ENCODE assay signal across 22 cellular contexts in the genomic region with DNA sequence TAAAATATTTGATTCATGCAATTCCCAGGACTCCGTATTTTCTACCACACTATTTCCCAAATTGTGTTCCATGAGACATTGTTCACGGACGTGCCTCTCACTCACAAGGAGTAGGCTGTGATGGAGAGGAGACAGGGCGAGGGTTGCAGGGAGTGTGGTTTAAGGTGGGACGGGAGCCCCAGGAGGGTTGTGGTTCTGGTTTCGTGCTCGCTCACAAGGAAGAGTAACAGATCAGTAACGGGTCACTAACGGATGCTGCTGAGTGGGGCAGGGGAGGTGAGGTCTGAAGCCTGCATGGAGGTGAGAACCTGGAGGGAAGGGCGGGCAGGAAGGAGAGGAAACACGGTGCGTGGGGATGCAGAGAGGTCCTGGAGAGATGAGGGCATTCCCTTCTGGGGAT. TPM values are rescaled to one million over a fixed set of nuclear protein-coding genes. Genes with fewer than 3 reads are reported as not detected.
DNase-seq lines count a peak whose midpoint lies in the region; ATAC-seq, FAIRE-seq and TF ChIP-seq lines count a peak whose summit lies in the region.
"Had no signal": no experiment of that assay in that cellular context is flagged by ENCODE, and none has a peak within 500 bp of the region (broad histone marks: within the 10 kb centered on the region; RNA-seq: fewer than 3 reads in every experiment).

No MANE protein-coding gene starts in this region.

- no peak overlapping the region for H3K27ac Mint-ChIP-seq in endothelial cell (ENCODE audit: unreplicated experiment)
- H3K27ac Mint-ChIP-seq: activated CD4-positive, alpha-beta memory T cell treated with anti-CD3 and anti-CD28 coated beads for 36 hours; mesothelial cell of epicardium had no signal

- H3K27me3 Mint-ChIP-seq in endothelial cell (ENCODE audit: unreplicated experiment), result peaks cover 14% of the 10 kb centered on the region
- H3K27me3 Mint-ChIP-seq: activated CD4-positive, alpha-beta memory T cell treated with anti-CD3 and anti-CD28 coated beads for 36 hours; stimulated activated naive CD8-positive, alpha-beta T cell treated with anti-CD3 and anti-CD28 coated beads, Interleukin-15, Interleukin-2, amounts not matched to agents 100 ng/mL and 50 ng/mL, for 24 hours had no signal

- ATAC-seq in HG03432 (IDR thresholded peaks at IDR 0.05; ENCODE audit: unreplicated experiment) (peak; percentile 65), HG03571 (IDR thresholded peaks at IDR 0.05; ENCODE audit: unreplicated experiment) (no peak)
- ATAC-seq: heart left ventricle had no signal

- no peak overlapping the region for H4K8ac ChIP-seq in mesendoderm (ENCODE audit: low read depth, low read length)

- H2AK5ac ChIP-seq in mesendoderm (ENCODE audit: low read length), result no peak overlapping the region

- no peak overlapping the region for H3K27ac ChIP-seq in mesendoderm (ENCODE audit: low read depth, low read length)
- H3K27ac ChIP-seq: esophagus squamous epithelium, heart left ventricle had no signal

- H4K5ac ChIP-seq in mesendoderm (ENCODE audit: low read length), result no peak overlapping the region

- H2BK5ac ChIP-seq in mesendoderm (ENCODE audit: low read length), result no peak overlapping the region

- WGBS in mesendoderm (ENCODE audit: extremely low coverage, insufficient coverage, low lambda C conversion rate), result no CpG with 5 or more reads among the region's 12 CpGs

- no peaks in the 10 kb centered on the region for H3K27me3 ChIP-seq in mesendoderm (ENCODE audit: insufficient read depth, low read length, poor library complexity)
- H3K27me3 ChIP-seq: esophagus squamous epithelium, heart left ventricle had no signal

- POLR2A ChIA-PET in GM10248 (lab: Yijun Ruan, JAX), result no interaction called here

- no peaks in the 10 kb centered on the region for H3K79me1 ChIP-seq in mesendoderm (ENCODE audit: low read length)

- no peaks in the 10 kb centered on the region for H3K4me1 ChIP-seq in mesendoderm (ENCODE audit: control insufficient read depth, low read depth, low read length)
- H3K4me1 ChIP-seq: esophagus squamous epithelium had no signal

- H2BK120ac ChIP-seq in mesendoderm (ENCODE audit: low read depth, low read length), result no peak overlapping the region

- H3K18ac ChIP-seq in mesendoderm (ENCODE audit: low read length), result no peak overlapping the region

- H3K4me3 ChIP-seq in mesendoderm (ENCODE audit: low read length), result no peak overlapping the region
- H3K4me3 ChIP-seq: esophagus squamous epithelium, heart left ventricle had no signal

- H3K36me3 ChIP-seq in mesendoderm (ENCODE audit: control insufficient read depth, insufficient read depth, low read length), result no peaks in the 10 kb centered on the region

- no peak overlapping the region for H3K56ac ChIP-seq in mesendoderm (ENCODE audit: low read length)

- no peak overlapping the region for H3K4me2 ChIP-seq in mesendoderm (ENCODE audit: low read length)

- peak overlapping the region; percentile 80 for H3K4me3 Mint-ChIP-seq in endothelial cell (ENCODE audit: unreplicated experiment)
- H3K4me3 Mint-ChIP-seq: activated CD4-positive, alpha-beta memory T cell treated with anti-CD3 and anti-CD28 coated beads for 36 hours; mesothelial cell of epicardium; stimulated activated naive CD8-positive, alpha-beta T cell treated with anti-CD3 and anti-CD28 coated beads, Interleukin-15, Interleukin-2, amounts not matched to agents 100 ng/mL and 50 ng/mL, for 24 hours had no signal

- H3K23ac ChIP-seq in mesendoderm (ENCODE audit: low read length), result no peak overlapping the region

- peaks cover 57% of the 10 kb centered on the region for H3K36me3 Mint-ChIP-seq in endothelial cell (ENCODE audit: low read depth, unreplicated experiment)
- H3K36me3 Mint-ChIP-seq: mesothelial cell of epicardium had no signal

- peaks cover 7% of the 10 kb centered on the region for H3K4me1 Mint-ChIP-seq in endothelial cell (ENCODE audit: unreplicated experiment)
- H3K4me1 Mint-ChIP-seq: mesothelial cell of epicardium had no signal

- no peak overlapping the region for H3K4ac ChIP-seq in mesendoderm (ENCODE audit: low read depth, low read length)

- no peak overlapping the region for H2BK15ac ChIP-seq in mesendoderm (replicated peaks; ENCODE audit: low read depth)

- no peak overlapping the region for H3K9ac ChIP-seq in mesendoderm (ENCODE audit: low read length)

- FAIRE-seq in GM19239 (lab: Jason Lieb, UNC) (peak; percentile 84), RCC 7860 (lab: Jason Lieb, UNC) (no peak)
- FAIRE-seq: keratinocyte, urothelium cell line had no signal

- H3K9me3 Mint-ChIP-seq in endothelial cell (ENCODE audit: unreplicated experiment), result no peaks in the 10 kb centered on the region
- H3K9me3 Mint-ChIP-seq: activated CD4-positive, alpha-beta memory T cell treated with anti-CD3 and anti-CD28 coated beads for 36 hours; stimulated activated naive CD8-positive, alpha-beta T cell treated with anti-CD3 and anti-CD28 coated beads, Interleukin-15, Interleukin-2, amounts not matched to agents 100 ng/mL and 50 ng/mL, for 24 hours had no signal

- TF ChIP-seq CTCF in GM10248 (IDR thresholded peaks at IDR 0.05; ENCODE audit: control extremely low read depth, extremely low read depth, low read depth, missing control alignments) (no peak), endothelial cell (IDR thresholded peaks at IDR 0.05; ENCODE audit: unreplicated experiment) (no peak)

- peak; percentile 49 for DNase-seq in GM10248 (ENCODE audit: extremely low spot score)
- DNase-seq in GM19239 (ENCODE audit: insufficient read length, low spot score), result peak; percentile 60
- DNase-seq in endothelial cell (ENCODE audit: low spot score), result no peak
- no peak for DNase-seq in RCC 7860 (ENCODE audit: low spot score)
- no peak for DNase-seq in activated CD8-positive, alpha-beta memory T cell treated with anti-CD3 and anti-CD28 coated beads, Interleukin-2, amount 50 U/mL, for 4 hours
- DNase-seq in mesendoderm, result no peak
- DNase-seq: activated CD4-positive, alpha-beta memory T cell treated with anti-CD3 and anti-CD28 coated beads for 36 hours; activated effector memory CD4-positive, alpha-beta T cell treated with anti-CD3 and anti-CD28 coated beads, Interleukin-2, amount 50 U/mL, for 16 hours; AML-193; esophagus squamous epithelium; heart left ventricle; IMR-90; NCI-H1092 treated with DMSO at 0.1 percent for 48 hours; nucleus accumbens; SHP77; T1000 had no signal

- CTCF ChIA-PET in GM10248 (lab: Yijun Ruan, JAX), result interaction anchor here (1.5 kb wide), 1 partner anchor 24 kb away, joined by 9 read pairs; no protein-coding TSS in a partner anchor

- H3K79me2 ChIP-seq in mesendoderm (ENCODE audit: control insufficient read depth, insufficient read depth, low read length), result no peaks in the 10 kb centered on the region

RNA-seq across cellular contexts. Expression of a gene that starts 28.8 kb away (rescaled TPM):
- not detected for total RNA-seq in endothelial cell (ENCODE audit: unreplicated experiment)
- polyA plus RNA-seq in mesendoderm (2013, experiment 1 of 2), result 1.2 TPM
- polyA plus RNA-seq in mesendoderm (2013, experiment 2 of 2), result 0.78 TPM
- total RNA-seq: activated CD4-positive, alpha-beta memory T cell treated with anti-CD3 and anti-CD28 coated beads for 36 hours; IMR-90; mesothelial cell of epicardium had no signal
- polyA plus RNA-seq: IMR-90, keratinocyte had no signal

Comparison
In these comparisons a context has a peak if more than half of its experiments do, and no peak if none do; other contexts are left out.
1. DNase-seq: peak in GM10248 (single experiment) and GM19239 (single experiment); none in endothelial cell (single experiment), RCC 7860 (single experiment), activated CD8-positive, alpha-beta memory T cell treated with anti-CD3 and anti-CD28 coated beads, Interleukin-2, amount 50 U/mL, for 4 hours (single experiment) and mesendoderm (single experiment).